19 cellular contexts compared by ENCODE assay signal in the genomic region with DNA sequence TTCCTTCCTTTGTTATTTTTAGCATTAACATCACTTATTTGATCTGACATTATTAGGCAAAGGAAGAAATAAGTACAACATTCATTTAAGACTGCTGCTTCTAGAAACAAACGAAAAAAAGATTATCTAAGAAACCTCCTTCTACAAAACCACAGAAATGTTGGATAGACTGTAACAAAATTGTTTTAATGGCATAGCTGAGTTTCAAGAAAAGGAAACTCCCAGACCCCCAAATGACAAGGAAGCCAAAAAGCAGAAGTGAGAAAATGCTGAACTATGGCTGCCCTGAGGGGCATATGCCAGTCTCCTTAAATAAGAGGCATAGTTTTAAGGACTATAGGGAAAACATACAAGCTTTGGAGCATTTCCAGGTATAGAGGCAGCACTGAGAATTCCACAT.
DNase-seq lines count a peak whose midpoint lies in the region; ATAC-seq and TF ChIP-seq lines count a peak whose summit lies in the region.
"Had no signal": no experiment of that assay in that cellular context is flagged by ENCODE, and none has a peak within 500 bp of the region (broad histone marks: within the 10 kb centered on the region; RNA-seq: fewer than 3 reads in every experiment).

No MANE protein-coding gene starts in this region.

- no peaks in the 10 kb centered on the region for H3K79me2 ChIP-seq in MM.1S (ENCODE audit: low read length)

- no peaks in the 10 kb centered on the region for H4K20me1 ChIP-seq in MM.1S (ENCODE audit: insufficient read depth, low read length)

- TF ChIP-seq CTCF in MM.1S (IDR thresholded peaks at IDR 0.05; ENCODE audit: low read length): no peak

- no peak overlapping the region for H2AFZ ChIP-seq in MM.1S (ENCODE audit: low read length)
- H2AFZ ChIP-seq: GM23248 had no signal

- no peaks in the 10 kb centered on the region for H3K27me3 ChIP-seq in MM.1S (replicated peaks; ENCODE audit: insufficient read depth, low read length)
- H3K27me3 ChIP-seq: SJSA1 had no signal

- peaks cover 17% of the 10 kb centered on the region for H3K4me1 ChIP-seq in MM.1S (ENCODE audit: low read length)
- H3K4me1 ChIP-seq: SJSA1 had no signal

- H3K4me3 ChIP-seq in MM.1S (ENCODE audit: low read length): no peak overlapping the region
- H3K4me3 ChIP-seq: GM23248, SJSA1 had no signal

- no peak overlapping the region for H3K9ac ChIP-seq in MM.1S (ENCODE audit: low read length)
- H3K9ac ChIP-seq: GM23248 had no signal

- H3K9me3 ChIP-seq in MM.1S (replicated peaks; ENCODE audit: insufficient read depth, low read length): no peaks in the 10 kb centered on the region
- H3K9me3 ChIP-seq: SJSA1 had no signal

- no peaks in the 10 kb centered on the region for H3K9me2 ChIP-seq in MM.1S (replicated peaks; ENCODE audit: insufficient read depth, low read length)

- ATAC-seq in GM18868 (IDR thresholded peaks at IDR 0.05; ENCODE audit: unreplicated experiment) (peak; percentile 51), HG03139 (IDR thresholded peaks at IDR 0.05; ENCODE audit: unreplicated experiment) (no peak)
- ATAC-seq: PC-3 had no signal

- H3K27ac ChIP-seq in MM.1S (ENCODE audit: low read length): peak overlapping the region; percentile 2; the same call in 1 of the 2 replicates
- H3K27ac ChIP-seq: GM23248, SJSA1 had no signal

- no peak overlapping the region for H3K4me2 ChIP-seq in MM.1S (ENCODE audit: low read depth, low read length)

- H3K36me3 ChIP-seq in MM.1S (replicated peaks; ENCODE audit: insufficient read depth, low read length): no peaks in the 10 kb centered on the region
- H3K36me3 ChIP-seq: SJSA1 had no signal

- DNase-seq in MM.1S (peak; percentile 27), OCI-M1 (lab: John Stamatoyannopoulos, UW) (peak; percentile 37), foreskin melanocyte (peak; percentile 61)
- no peak for DNase-seq in activated CD4-positive, alpha-beta T cell treated with anti-CD3 and anti-CD28 coated beads, Interleukin-2, amount 50 U/mL, for 48 hours
- no peak for DNase-seq in stimulated activated naive CD4-positive, alpha-beta T cell (lab: John Stamatoyannopoulos, UW)
- DNase-seq: ACHN; AML-193; CD4-positive, alpha-beta T cell; DMS53; GM23248; KG1; NCI-H1436; NCI-H2029; NCI-H510A treated with DMSO at 0.1 percent for 48 hours; PC-3; SW 1271 had no signal

- H3F3A ChIP-seq in MM.1S (ENCODE audit: insufficient read depth, low read length): no peaks in the 10 kb centered on the region

Comparison
In these comparisons a context has a peak if more than half of its experiments do, and no peak if none do; other contexts are left out.
1. DNase-seq: peak in MM.1S (single experiment), OCI-M1 (single experiment) and foreskin melanocyte (single experiment); none in activated CD4-positive, alpha-beta T cell treated with anti-CD3 and anti-CD28 coated beads, Interleukin-2, amount 50 U/mL, for 48 hours (0 of 2) and stimulated activated naive CD4-positive, alpha-beta T cell (0 of 6).